ENCODE assay signal across 10 cellular contexts in the genomic region with DNA sequence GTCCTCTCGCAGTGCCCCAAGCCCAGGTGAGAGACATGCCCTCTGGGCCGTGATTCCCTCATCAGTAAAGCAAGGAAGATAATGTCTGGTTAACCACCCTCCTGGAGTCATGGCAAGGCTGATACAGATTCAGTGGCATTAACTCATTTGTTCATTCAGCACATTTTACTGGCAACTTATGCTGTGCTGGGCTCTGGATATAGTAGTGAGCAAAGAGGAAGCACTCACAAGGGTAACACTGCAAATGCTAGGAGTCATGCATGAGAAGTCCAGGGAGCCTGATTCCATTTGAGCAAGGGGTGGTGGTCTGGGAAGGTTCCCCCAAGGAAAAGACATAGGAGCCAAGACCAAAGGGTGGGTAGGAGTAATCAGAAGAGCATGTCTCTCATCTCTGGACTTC. TPM values are rescaled to one million over a fixed set of nuclear protein-coding genes. Genes with fewer than 3 reads are reported as not detected.
DNase-seq lines count a peak whose midpoint lies in the region; ATAC-seq and TF ChIP-seq lines count a peak whose summit lies in the region.
"Had no signal": no experiment of that assay in that cellular context is flagged by ENCODE, and none has a peak within 500 bp of the region (broad histone marks: within the 10 kb centered on the region; RNA-seq: fewer than 3 reads in every experiment).

No MANE protein-coding gene starts in this region.

- no peak for TF ChIP-seq CTCF in AG04450 (IDR thresholded peaks at IDR 0.05; ENCODE audit: low read depth, low read length)
- TF ChIP-seq CTCF in Calu3 (IDR thresholded peaks at IDR 0.05; ENCODE audit: unreplicated experiment), result no peak
- no peak for TF ChIP-seq CTCF in BE2C (IDR thresholded peaks at IDR 0.05; ENCODE audit: low read depth, low read length)

- peak overlapping the region; percentile 53 for H3K27ac Mint-ChIP-seq in Calu3 (ENCODE audit: unreplicated experiment)
- H3K27ac Mint-ChIP-seq in activated naive CD8-positive, alpha-beta T cell, result peak overlapping the region; percentile 69
- peak overlapping the region; percentile 98 to 99 for H3K27ac Mint-ChIP-seq in natural killer cell treated with Interleukin-12 subunit alpha and Interleukin-12 subunit beta and Interleukin-15 and Interleukin-18, amount 100 ng/mL, for 72 hours

- CTCF ChIA-PET in AG04450 (lab: Charles Lee) (no interaction called here), Calu3 (lab: Charles Lee) (no interaction called here)

- no peak for ATAC-seq in natural killer cell treated with Interleukin-12 subunit alpha and Interleukin-12 subunit beta and Interleukin-15 and Interleukin-18, amount 100 ng/mL, for 72 hours

- peaks cover 77% of the 10 kb centered on the region for H3K36me3 Mint-ChIP-seq in Calu3 (ENCODE audit: insufficient read depth, unreplicated experiment)
- peaks cover 10% of the 10 kb centered on the region for H3K36me3 Mint-ChIP-seq in activated naive CD8-positive, alpha-beta T cell
- H3K36me3 Mint-ChIP-seq in natural killer cell treated with Interleukin-12 subunit alpha and Interleukin-12 subunit beta and Interleukin-15 and Interleukin-18, amount 100 ng/mL, for 72 hours, result peaks cover 10% of the 10 kb centered on the region

- H3K27me3 Mint-ChIP-seq in Calu3 (ENCODE audit: unreplicated experiment), result no peaks in the 10 kb centered on the region
- H3K27me3 Mint-ChIP-seq in activated naive CD8-positive, alpha-beta T cell, result no peaks in the 10 kb centered on the region
- no peaks in the 10 kb centered on the region for H3K27me3 Mint-ChIP-seq in natural killer cell treated with Interleukin-12 subunit alpha and Interleukin-12 subunit beta and Interleukin-15 and Interleukin-18, amount 100 ng/mL, for 72 hours

- POLR2A ChIA-PET in AG04450 (lab: Yijun Ruan, JAX), result interaction anchor here (0.6 kb wide), 1 partner anchor 8 kb away, joined by 3 read pairs; no protein-coding TSS in a partner anchor

- intact Hi-C loops in Calu3 (cut with micrococcal nuclease; ENCODE audit: unreplicated experiment), result no loop called here

- peaks cover 59% of the 10 kb centered on the region for H3K4me1 Mint-ChIP-seq in Calu3 (ENCODE audit: low read depth, unreplicated experiment)
- H3K4me1 Mint-ChIP-seq in activated naive CD8-positive, alpha-beta T cell (ENCODE audit: low read depth), result peaks cover 82% of the 10 kb centered on the region
- peaks cover 78 to 84% of the 10 kb centered on the region in 2 donors for H3K4me1 Mint-ChIP-seq in natural killer cell treated with Interleukin-12 subunit alpha and Interleukin-12 subunit beta and Interleukin-15 and Interleukin-18, amount 100 ng/mL, for 72 hours (ENCODE audit: low read depth in 2 of 2)

- no peak overlapping the region for H3K4me3 ChIP-seq in AG04450 (ENCODE audit: low read depth, low read length)
- H3K4me3 ChIP-seq in BE2C (ENCODE audit: low read depth, low read length), result no peak overlapping the region

- H3K27me3 ChIP-seq in AG04450 (ENCODE audit: control insufficient read depth, insufficient read depth, low read length), result no peaks in the 10 kb centered on the region
- no peaks in the 10 kb centered on the region for H3K27me3 ChIP-seq in BE2C

- H3K27ac ChIP-seq in AG04450 (ENCODE audit: low read depth, low read length), result peak overlapping the region; percentile 80

- no peaks in the 10 kb centered on the region for H3K4me1 ChIP-seq in BE2C

- no peaks in the 10 kb centered on the region; the same call in 1 of the 2 replicates for H3K9me3 ChIP-seq in AG04450 (ENCODE audit: control insufficient read depth, insufficient read depth, low read length)
- H3K9me3 ChIP-seq in BE2C, result no peaks in the 10 kb centered on the region; the same call in 1 of the 2 replicates

- DNase-seq in AG04450 (ENCODE audit: low read depth, low spot score), result no peak
- DNase-seq in Calu3, result no peak
- DNase-seq in natural killer cell treated with Interleukin-12 subunit alpha and Interleukin-12 subunit beta and Interleukin-15 and Interleukin-18, amount 100 ng/mL, for 72 hours (ENCODE audit: low spot score), result peak; percentile 31
- no peak for DNase-seq in LoVo (ENCODE audit: low spot score)
- DNase-seq in activated gamma-delta T cell (lab: John Stamatoyannopoulos, UW), result no peak
- no peak for DNase-seq in BE2C
- no peak for DNase-seq in stimulated activated naive CD4-positive, alpha-beta T cell (lab: John Stamatoyannopoulos, UW)
- DNase-seq: activated effector memory CD4-positive, alpha-beta T cell treated with anti-CD3 and anti-CD28 coated beads, Interleukin-2, amount 50 U/mL, for 16 hours; NCI-H2171 had no signal

- no peaks in the 10 kb centered on the region for H3K36me3 ChIP-seq in BE2C

- H3K9me3 Mint-ChIP-seq in Calu3 (ENCODE audit: low read depth, unreplicated experiment), result peaks cover 3% of the 10 kb centered on the region
- H3K9me3 Mint-ChIP-seq in activated naive CD8-positive, alpha-beta T cell (ENCODE audit: low read depth), result no peaks in the 10 kb centered on the region
- peaks cover 7% of the 10 kb centered on the region for H3K9me3 Mint-ChIP-seq in natural killer cell treated with Interleukin-12 subunit alpha and Interleukin-12 subunit beta and Interleukin-15 and Interleukin-18, amount 100 ng/mL, for 72 hours

- H3K4me3 Mint-ChIP-seq in Calu3 (ENCODE audit: low read depth, unreplicated experiment), result no peak overlapping the region
- H3K4me3 Mint-ChIP-seq in activated naive CD8-positive, alpha-beta T cell, result no peak overlapping the region
- H3K4me3 Mint-ChIP-seq in natural killer cell treated with Interleukin-12 subunit alpha and Interleukin-12 subunit beta and Interleukin-15 and Interleukin-18, amount 100 ng/mL, for 72 hours, result peak overlapping the region; percentile 66

- BruUV-seq in Calu3 (replicated peaks; lab: Mats Ljungman, UMichigan), result no TSS peak

RNA-seq across cellular contexts. Expression of a gene that starts 50.2 kb away (rescaled TPM):
- polyA plus RNA-seq in AG04450 (2011; rRNA removed), result 115 and 138 TPM in 2 replicates
- polyA minus RNA-seq in AG04450 (2011; rRNA and poly(A)+ RNA removed), result 168 and 203 TPM in 2 replicates
- 121 and 147 TPM in 2 replicates for total RNA-seq in Calu3 (2022)
- 10 to 100 TPM; 13.5 to 47.4 TPM for total RNA-seq in natural killer cell treated with Interleukin-12 subunit alpha and Interleukin-12 subunit beta and Interleukin-15 and Interleukin-18, amount 100 ng/mL, for 72 hours
- polyA plus RNA-seq in BE2C (2012; ENCODE audit: insufficient read depth, insufficient read length, low read depth), result 2.1 TPM
